In genomic region chr1:204204944-204205343, GRCh38 we compare ENCODE assay signal across 1 cellular context.
TF ChIP-seq lines count a peak whose summit lies in the region.

No MANE protein-coding gene starts in this region.

TF ChIP-seq in HepG2, 621 proteins besides CTCF, POLR2A, EP300 and RAD21:
- TF ChIP-seq RXRA (CRISPR knock-in tag; IDR thresholded peaks at IDR 0.05) (no peak), IRX3 (CRISPR knock-in tag; IDR thresholded peaks at IDR 0.05; ENCODE audit: borderline replicate concordance, low read depth) (no peak), POLR2AphosphoS2 (IDR thresholded peaks at IDR 0.05; ENCODE audit: low read depth, low read length) (no peak), MXD3 (CRISPR knock-in tag; IDR thresholded peaks at IDR 0.05) (no peak), SOX6 (IDR thresholded peaks at IDR 0.05) (no peak), SOX6 (CRISPR knock-in tag; IDR thresholded peaks at IDR 0.05) (no peak), ZNF883 (CRISPR knock-in tag; IDR thresholded peaks at IDR 0.05; ENCODE audit: not compliant biosample characterization) (no peak), ARID3A (IDR thresholded peaks at IDR 0.05; ENCODE audit: low read depth, low read length) (no peak), ZNF678 (CRISPR knock-in tag; IDR thresholded peaks at IDR 0.05) (no peak), RARG (CRISPR knock-in tag; IDR thresholded peaks at IDR 0.05; ENCODE audit: low read depth) (no peak), SNAPC4 (CRISPR knock-in tag; IDR thresholded peaks at IDR 0.05) (no peak), CHD4 (IDR thresholded peaks at IDR 0.05; ENCODE audit: borderline replicate concordance, low read length) (no peak), RFX3 (CRISPR knock-in tag; IDR thresholded peaks at IDR 0.05) (no peak), CHD2 (IDR thresholded peaks at IDR 0.05; ENCODE audit: low read depth, low read length) (no peak), REL (CRISPR knock-in tag; conservative IDR thresholded peaks at IDR 0.05) (no peak), GATAD2A (CRISPR knock-in tag; IDR thresholded peaks at IDR 0.05) (no peak)
